In the genomic region with DNA sequence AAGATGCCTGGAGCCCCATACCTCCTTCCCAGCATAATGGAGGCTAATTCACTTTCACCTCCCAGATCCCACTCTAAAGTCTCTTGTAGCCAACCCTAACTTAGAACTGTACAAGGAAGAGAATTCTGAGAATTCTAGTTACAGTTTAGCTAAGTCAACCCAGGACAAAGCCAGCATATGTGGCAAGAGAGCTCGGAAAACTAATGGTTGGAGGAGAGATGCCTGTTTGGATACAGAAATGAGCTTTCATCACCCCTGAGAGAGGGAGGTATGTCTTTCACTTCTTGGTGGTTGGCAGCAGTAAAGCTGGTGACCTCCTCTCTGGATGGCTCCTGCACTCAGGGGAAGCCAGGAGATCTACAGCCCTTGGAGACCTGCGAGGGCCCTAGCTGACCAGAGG, we compare ENCODE assay signal across 20 cellular contexts.
DNase-seq lines count a peak whose midpoint lies in the region; ATAC-seq and TF ChIP-seq lines count a peak whose summit lies in the region.
"Had no signal": no experiment of that assay in that cellular context is flagged by ENCODE, and none has a peak within 500 bp of the region (broad histone marks: within the 10 kb centered on the region; RNA-seq: fewer than 3 reads in every experiment).

No MANE protein-coding gene starts in this region.

- TF ChIP-seq CTCF in epithelial cell of proximal tubule (conservative IDR thresholded peaks at IDR 0.05; ENCODE audit: low read depth, low read length), result no peak
- no peak for TF ChIP-seq CTCF in mucosa of descending colon (IDR thresholded peaks at IDR 0.05)
- no peak for TF ChIP-seq CTCF in psoas muscle (IDR thresholded peaks at IDR 0.05)

- no peaks in the 10 kb centered on the region for H3K36me3 ChIP-seq in mucosa of descending colon (ENCODE audit: low read depth)
- no peaks in the 10 kb centered on the region for H3K36me3 ChIP-seq in psoas muscle (ENCODE audit: insufficient read depth in 1 of 2, low read depth in 1 of 2)
- no peaks in the 10 kb centered on the region for H3K36me3 ChIP-seq in naive thymus-derived CD4-positive, alpha-beta T cell (ENCODE audit: control insufficient read depth in 2 of 3, insufficient read depth in 3 of 3, low read length in 3 of 3)
- H3K36me3 ChIP-seq: BLaER1 treated with 17β-estradiol and CSF1 and Interleukin-3, amounts not matched to agents 10 nM and 100 nM; Peyer's patch; SJCRH30 had no signal

- no peak overlapping the region for H3K27ac Mint-ChIP-seq in effector memory CD8-positive, alpha-beta T cell
- no peak overlapping the region for H3K27ac Mint-ChIP-seq in naive thymus-derived CD4-positive, alpha-beta T cell
- H3K27ac Mint-ChIP-seq: CD4-positive, alpha-beta memory T cell; GM23338 had no signal

- H3K9me3 Mint-ChIP-seq in effector memory CD8-positive, alpha-beta T cell, result no peaks in the 10 kb centered on the region
- peaks cover 0 to 13% (median 0%) of the 10 kb centered on the region in 11 donors for H3K9me3 Mint-ChIP-seq in naive thymus-derived CD4-positive, alpha-beta T cell
- H3K9me3 Mint-ChIP-seq: CD4-positive, alpha-beta memory T cell; GM23338 had no signal

- H3K4me3 ChIP-seq in epithelial cell of proximal tubule (ENCODE audit: low read depth, low read length), result no peak overlapping the region
- no peak overlapping the region for H3K4me3 ChIP-seq in mucosa of descending colon
- H3K4me3 ChIP-seq in psoas muscle, result no peak overlapping the region
- no peak overlapping the region for H3K4me3 ChIP-seq in naive thymus-derived CD4-positive, alpha-beta T cell (ENCODE audit: low read length)
- H3K4me3 ChIP-seq: BLaER1 treated with 17β-estradiol and CSF1 and Interleukin-3, amounts not matched to agents 10 nM and 100 nM; GM23338; Peyer's patch; SJCRH30 had no signal

- no peaks in the 10 kb centered on the region for H3K27me3 Mint-ChIP-seq in effector memory CD8-positive, alpha-beta T cell
- H3K27me3 Mint-ChIP-seq in naive thymus-derived CD4-positive, alpha-beta T cell, result no peaks in the 10 kb centered on the region
- H3K27me3 Mint-ChIP-seq: CD4-positive, alpha-beta memory T cell had no signal

- H3K4me1 Mint-ChIP-seq in effector memory CD8-positive, alpha-beta T cell (ENCODE audit: low read depth in 2 of 2), result peaks cover 8 to 12% of the 10 kb centered on the region in 2 donors
- peaks cover 0 to 13% (median 4%) of the 10 kb centered on the region in 7 donors for H3K4me1 Mint-ChIP-seq in naive thymus-derived CD4-positive, alpha-beta T cell

- no peaks in the 10 kb centered on the region for H3K36me3 Mint-ChIP-seq in effector memory CD8-positive, alpha-beta T cell (ENCODE audit: insufficient read depth)
- H3K36me3 Mint-ChIP-seq in naive thymus-derived CD4-positive, alpha-beta T cell, result peaks cover 3 to 13% (median 5%) of the 10 kb centered on the region in 5 donors

- H3K4me3 Mint-ChIP-seq in effector memory CD8-positive, alpha-beta T cell, result no peak overlapping the region
- no peak overlapping the region for H3K4me3 Mint-ChIP-seq in naive thymus-derived CD4-positive, alpha-beta T cell
- H3K4me3 Mint-ChIP-seq: CD4-positive, alpha-beta memory T cell; GM23338 had no signal

- H3K9me3 ChIP-seq in mucosa of descending colon (no peaks in the 10 kb centered on the region), psoas muscle (no peaks in the 10 kb centered on the region)
- no peaks in the 10 kb centered on the region for H3K9me3 ChIP-seq in naive thymus-derived CD4-positive, alpha-beta T cell (ENCODE audit: control insufficient read depth in 2 of 3, low read length in 3 of 3)
- H3K9me3 ChIP-seq: BLaER1 treated with 17β-estradiol and CSF1 and Interleukin-3, amounts not matched to agents 10 nM and 100 nM; Caco-2; Peyer's patch; SJCRH30 had no signal

- ATAC-seq in mucosa of descending colon (peak; percentile 34), psoas muscle (no peak)
- no peak for ATAC-seq in effector memory CD8-positive, alpha-beta T cell (replicated peaks)
- ATAC-seq in naive thymus-derived CD4-positive, alpha-beta T cell, result no peak
- ATAC-seq: GM23338 had no signal

- intact Hi-C loops in mucosa of descending colon (cut with DNase I, micrococcal nuclease) (no loop called here), psoas muscle (cut with DNase I) (no loop called here)
- intact Hi-C loops in naive thymus-derived CD4-positive, alpha-beta T cell (cut with micrococcal nuclease), result no loop called here

- POLR2A ChIA-PET in naive thymus-derived CD4-positive, alpha-beta T cell (lab: Charles Lee), result no interaction called here

- H3K4me1 ChIP-seq in mucosa of descending colon (ENCODE audit: low read depth) (no peaks in the 10 kb centered on the region), psoas muscle (no peaks in the 10 kb centered on the region)
- no peaks in the 10 kb centered on the region for H3K4me1 ChIP-seq in naive thymus-derived CD4-positive, alpha-beta T cell (ENCODE audit: control insufficient read depth in 2 of 2, insufficient read depth in 2 of 2, low read length in 2 of 2)
- H3K4me1 ChIP-seq: Caco-2, Peyer's patch had no signal

- CTCF ChIA-PET in naive thymus-derived CD4-positive, alpha-beta T cell (lab: Charles Lee), result no interaction called here

- 55 to 77% (median 73%) methylated on average over 2 of the region's 2 CpGs for WGBS in psoas muscle, 3 donors

- H3K27me3 ChIP-seq in psoas muscle (ENCODE audit: insufficient read depth in 3 of 3, low read length in 2 of 3), result no peaks in the 10 kb centered on the region
- H3K27me3 ChIP-seq in naive thymus-derived CD4-positive, alpha-beta T cell (ENCODE audit: control insufficient read depth in 2 of 2, insufficient read depth in 2 of 2, low read length in 2 of 2), result no peaks in the 10 kb centered on the region
- H3K27me3 ChIP-seq: BLaER1 treated with 17β-estradiol and CSF1 and Interleukin-3, amounts not matched to agents 10 nM and 100 nM; Peyer's patch; SJCRH30 had no signal

- H3K27ac ChIP-seq in psoas muscle, result no peak overlapping the region
- no peak overlapping the region for H3K27ac ChIP-seq in naive thymus-derived CD4-positive, alpha-beta T cell (ENCODE audit: low read depth, low read length)
- H3K27ac ChIP-seq: BLaER1 treated with 17β-estradiol and CSF1 and Interleukin-3, amounts not matched to agents 10 nM and 100 nM; KMS-11; SJCRH30 had no signal

- DNase-seq in H4 (ENCODE audit: low spot score) (peak; percentile 38), epithelial cell of proximal tubule (ENCODE audit: low read depth) (peak; percentile 52), mucosa of descending colon (no peak), T1000 (lab: John Stamatoyannopoulos, UW) (no peak), psoas muscle (no peak)
- no peak for DNase-seq in effector memory CD8-positive, alpha-beta T cell
- DNase-seq in naive thymus-derived CD4-positive, alpha-beta T cell, result no peak
- DNase-seq: Caco-2; CD4-positive, alpha-beta memory T cell; DMS 273 treated with DMSO at 0.1 percent for 48 hours; DMS79 treated with DMSO at 0.1 percent for 48 hours; NCI-H1105 treated with DMSO at 0.1 percent for 48 hours; NCI-H1694; NCI-H2171; NCI-H524; Peyer's patch; SJCRH30 had no signal

Comparison
In these comparisons a context has a peak if more than half of its experiments do, and no peak if none do; other contexts are left out.
1. DNase-seq: peak in H4 (single experiment) and epithelial cell of proximal tubule (single experiment); none in mucosa of descending colon (0 of 3), T1000 (single experiment), psoas muscle (0 of 2), effector memory CD8-positive, alpha-beta T cell (0 of 3) and naive thymus-derived CD4-positive, alpha-beta T cell (0 of 9).